ENCODE assay signal across 9 cellular contexts in genomic region chrX:40172980-40173661, GRCh38.
DNase-seq lines count a peak whose midpoint lies in the region; ATAC-seq and TF ChIP-seq lines count a peak whose summit lies in the region.
"Had no signal": no experiment of that assay in that cellular context is flagged by ENCODE, and none has a peak within 500 bp of the region (broad histone marks: within the 10 kb centered on the region; RNA-seq: fewer than 3 reads in every experiment).

No MANE protein-coding gene starts in this region.

- H3K4me3 ChIP-seq in liver (ENCODE audit: low read depth in 1 of 3, low read length in 3 of 3) (peak overlapping the region in 2 of 3 donors; percentile 0 to 50), thymus (ENCODE audit: low read length) (peak overlapping the region; percentile 62)

- H3K27ac Mint-ChIP-seq in activated CD4-positive, alpha-beta T cell treated with anti-CD3 and anti-CD28 coated beads, Interleukin-2, amount 10 ng/mL, durations not matched to agents 7 days and 5 days, result peak overlapping the region; percentile 99
- H3K27ac Mint-ChIP-seq in activated T-helper 17 cell treated with anti-CD3 and anti-CD28 coated beads, Interleukin-2, amount 50 U/mL, for 72 hours, result peak overlapping the region; percentile 99

- CTCF ChIA-PET in activated CD4-positive, alpha-beta T cell treated with anti-CD3 and anti-CD28 coated beads, Interleukin-2, amount 10 ng/mL, durations not matched to agents 7 days and 5 days (lab: Charles Lee), result interaction anchor here (0.8 kb wide), 1 partner anchor 71 kb away, joined by 3 read pairs; no protein-coding TSS in a partner anchor

- no peaks in the 10 kb centered on the region for H3K27me3 ChIP-seq in liver (ENCODE audit: control insufficient read depth in 4 of 4, insufficient read depth in 4 of 4, low read length in 3 of 4)
- H3K27me3 ChIP-seq in thymus (ENCODE audit: control insufficient read depth, insufficient read depth), result no peaks in the 10 kb centered on the region

- no peak for TF ChIP-seq RAD21 in liver (IDR thresholded peaks at IDR 0.05)

- H3K36me3 ChIP-seq in liver (ENCODE audit: control insufficient read depth in 4 of 4, insufficient read depth in 3 of 4, low read depth in 1 of 4, low read length in 3 of 4) (no peaks in the 10 kb centered on the region), thymus (ENCODE audit: control insufficient read depth, insufficient read depth) (no peaks in the 10 kb centered on the region)

- H3K4me1 ChIP-seq in liver (ENCODE audit: control insufficient read depth in 4 of 4, insufficient read depth in 4 of 4, low read length in 3 of 4) (peaks cover 14 to 49% (median 24%) of the 10 kb centered on the region in 4 donors), thymus (ENCODE audit: control insufficient read depth, insufficient read depth, low read length) (peaks cover 13% of the 10 kb centered on the region)

- POLR2A ChIA-PET in activated CD4-positive, alpha-beta T cell treated with anti-CD3 and anti-CD28 coated beads, Interleukin-2, amount 10 ng/mL, durations not matched to agents 7 days and 5 days (lab: Charles Lee), result interaction anchor here (0.5 kb wide), 1 partner anchor 10 kb away, joined by 3 read pairs; no protein-coding TSS in a partner anchor

- DNase-seq in activated CD4-positive, alpha-beta T cell treated with anti-CD3 and anti-CD28 coated beads, Interleukin-2, amount 10 ng/mL, durations not matched to agents 7 days and 5 days, result no peak
- DNase-seq in activated CD4-positive, alpha-beta T cell treated with anti-CD3 and anti-CD28 coated beads for 4 hours, result no peak
- DNase-seq in caudate nucleus (lab: John Stamatoyannopoulos, UW), result no peak
- no peak for DNase-seq in activated CD4-positive, alpha-beta T cell treated with anti-CD3 and anti-CD28 coated beads, Interleukin-2, amount 50 U/mL, for 4 hours
- DNase-seq: T-helper 9 cell had no signal

- TF ChIP-seq CTCF in liver (IDR thresholded peaks at IDR 0.05; ENCODE audit: low read depth, low read length, missing input control), result no peak

- H3K9ac ChIP-seq in liver (ENCODE audit: low read depth in 1 of 2, low read length in 2 of 2), result peak overlapping the region in 1 of 2 donors; percentile 14

- H3K27ac ChIP-seq in liver (ENCODE audit: low read depth in 1 of 2, low read length in 2 of 2) (peak overlapping the region; percentile 94 to 97), thymus (ENCODE audit: low read depth) (peak overlapping the region; percentile 89), caudate nucleus (ENCODE audit: low read depth, low read length) (no peak overlapping the region)

- H3K27me3 Mint-ChIP-seq in activated CD4-positive, alpha-beta T cell treated with anti-CD3 and anti-CD28 coated beads, Interleukin-2, amount 10 ng/mL, durations not matched to agents 7 days and 5 days, result no peaks in the 10 kb centered on the region
- no peaks in the 10 kb centered on the region for H3K27me3 Mint-ChIP-seq in activated T-helper 17 cell treated with anti-CD3 and anti-CD28 coated beads, Interleukin-2, amount 50 U/mL, for 72 hours

- peaks cover 47% of the 10 kb centered on the region for H3K4me1 Mint-ChIP-seq in activated CD4-positive, alpha-beta T cell treated with anti-CD3 and anti-CD28 coated beads, Interleukin-2, amount 10 ng/mL, durations not matched to agents 7 days and 5 days
- H3K4me1 Mint-ChIP-seq in activated T-helper 17 cell treated with anti-CD3 and anti-CD28 coated beads, Interleukin-2, amount 50 U/mL, for 72 hours, result peaks cover 4% of the 10 kb centered on the region

- H3K9me3 ChIP-seq in liver (ENCODE audit: control insufficient read depth in 4 of 4, low read length in 3 of 4), result no peaks in the 10 kb centered on the region
- H3K9me3 ChIP-seq in thymus (ENCODE audit: control insufficient read depth), result no peaks in the 10 kb centered on the region

- WGBS in liver, result 59% methylated on average over 14 of the region's 14 CpGs
- WGBS in thymus, result 66% methylated on average over 14 of the region's 14 CpGs

- ATAC-seq in activated T-helper 17 cell treated with anti-CD3 and anti-CD28 coated beads, Interleukin-2, amount 50 U/mL, for 72 hours (replicated peaks), result no peak
- no peak for ATAC-seq in GM18519 (IDR thresholded peaks at IDR 0.05; ENCODE audit: low FRiP score, unreplicated experiment)

- H3K4me3 Mint-ChIP-seq in activated CD4-positive, alpha-beta T cell treated with anti-CD3 and anti-CD28 coated beads, Interleukin-2, amount 10 ng/mL, durations not matched to agents 7 days and 5 days, result peak overlapping the region; percentile 87
- peak overlapping the region; percentile 93 for H3K4me3 Mint-ChIP-seq in activated T-helper 17 cell treated with anti-CD3 and anti-CD28 coated beads, Interleukin-2, amount 50 U/mL, for 72 hours

- H3K9me3 Mint-ChIP-seq in activated CD4-positive, alpha-beta T cell treated with anti-CD3 and anti-CD28 coated beads, Interleukin-2, amount 10 ng/mL, durations not matched to agents 7 days and 5 days, result no peaks in the 10 kb centered on the region
- H3K9me3 Mint-ChIP-seq in activated T-helper 17 cell treated with anti-CD3 and anti-CD28 coated beads, Interleukin-2, amount 50 U/mL, for 72 hours, result no peaks in the 10 kb centered on the region

- no peaks in the 10 kb centered on the region for H3K36me3 Mint-ChIP-seq in activated CD4-positive, alpha-beta T cell treated with anti-CD3 and anti-CD28 coated beads, Interleukin-2, amount 10 ng/mL, durations not matched to agents 7 days and 5 days (ENCODE audit: low read depth)
- peaks cover 33% of the 10 kb centered on the region for H3K36me3 Mint-ChIP-seq in activated T-helper 17 cell treated with anti-CD3 and anti-CD28 coated beads, Interleukin-2, amount 50 U/mL, for 72 hours (ENCODE audit: low read depth)

TF ChIP-seq in liver, 16 proteins besides CTCF, POLR2A, EP300 and RAD21:
- TF ChIP-seq FOXA2 (IDR thresholded peaks at IDR 0.05) (no peak), YY1 (IDR thresholded peaks at IDR 0.05) (no peak), TAF1 (conservative IDR thresholded peaks at IDR 0.05) (no peak), RXRA (IDR thresholded peaks at IDR 0.05) (peak; percentile 45 to 51), HNF4G (IDR thresholded peaks at IDR 0.05) (no peak), HNF4A (conservative IDR thresholded peaks at IDR 0.05) (peak; percentile 65 to 74), REST (IDR thresholded peaks at IDR 0.05) (no peak), MAX (IDR thresholded peaks at IDR 0.05) (no peak), EGR1 (IDR thresholded peaks at IDR 0.05; ENCODE audit: low read depth in 2 of 2) (peak in 1 of 2 donors; percentile 16), FOXA1 (IDR thresholded peaks at IDR 0.05) (no peak), ATF3 (IDR thresholded peaks at IDR 0.05) (no peak), GABPA (IDR thresholded peaks at IDR 0.05 in 1 of 2, conservative IDR thresholded peaks at IDR 0.05 in 1 of 2) (no peak), SP1 (IDR thresholded peaks at IDR 0.05) (no peak), ZBTB33 (IDR thresholded peaks at IDR 0.05) (no peak), NR2F2 (IDR thresholded peaks at IDR 0.05) (no peak), JUND (IDR thresholded peaks at IDR 0.05) (no peak)
